In the genomic region with DNA sequence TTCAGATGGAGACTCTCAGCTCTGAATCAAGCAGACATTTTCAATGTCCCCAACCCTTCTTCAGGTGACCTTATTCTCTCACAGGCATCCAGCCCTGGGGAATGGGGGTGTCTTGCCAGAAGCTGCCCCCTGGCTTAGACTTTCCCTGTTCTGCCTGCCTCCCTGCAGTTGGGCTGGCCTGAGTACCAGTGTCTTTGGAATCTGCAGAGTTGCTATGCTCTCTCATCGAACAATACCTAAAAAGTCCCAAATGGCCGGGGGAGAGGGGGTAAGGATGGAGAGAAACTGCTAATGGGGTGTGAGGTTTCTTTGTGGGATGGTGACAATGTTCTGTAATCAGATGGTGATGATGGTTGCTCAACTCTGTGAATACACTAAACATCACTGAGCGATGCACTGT, we compare ENCODE assay signal across 22 cellular contexts. TPM values are rescaled to one million over a fixed set of nuclear protein-coding genes. Genes with fewer than 3 reads are reported as not detected.
DNase-seq lines count a peak whose midpoint lies in the region; ATAC-seq and TF ChIP-seq lines count a peak whose summit lies in the region.
"Had no signal": no experiment of that assay in that cellular context is flagged by ENCODE, and none has a peak within 500 bp of the region (broad histone marks: within the 10 kb centered on the region; RNA-seq: fewer than 3 reads in every experiment).

No MANE protein-coding gene starts in this region.

- DNase-seq in right atrium auricular region (ENCODE audit: low spot score) (peak; percentile 16), heart right ventricle (no peak), endodermal cell (peak; percentile 72), vagina (ENCODE audit: extremely low spot score in 2 of 2) (peak in 1 of 2 donors; percentile 62), AG20443 (ENCODE audit: low spot score) (no peak)
- DNase-seq: ACHN; C1 segment of cervical spinal cord; Calu3; CD4-positive, alpha-beta memory T cell; COR-L47; DMS53; DMS79 treated with DMSO at 0.1 percent for 48 hours; GF-D8; H7; HCEC 1CT had no signal

- H3K4me1 Mint-ChIP-seq in endodermal cell = peaks cover 26% of the 10 kb centered on the region
- H3K4me1 Mint-ChIP-seq: CD4-positive, alpha-beta memory T cell had no signal

- H3K9me3 Mint-ChIP-seq in endodermal cell = no peaks in the 10 kb centered on the region

- no peak for TF ChIP-seq CTCF in right atrium auricular region (IDR thresholded peaks at IDR 0.05)
- no peak for TF ChIP-seq CTCF in heart right ventricle (IDR thresholded peaks at IDR 0.05)
- TF ChIP-seq CTCF in endodermal cell (conservative IDR thresholded peaks at IDR 0.05) = no peak
- TF ChIP-seq CTCF in vagina (IDR thresholded peaks at IDR 0.05) = no peak

- H3K9me3 ChIP-seq in right atrium auricular region = no peaks in the 10 kb centered on the region
- H3K9me3 ChIP-seq in heart right ventricle = no peaks in the 10 kb centered on the region
- H3K9me3 ChIP-seq in endodermal cell (ENCODE audit: control insufficient read depth, low read length) = no peaks in the 10 kb centered on the region
- H3K9me3 ChIP-seq in vagina = no peaks in the 10 kb centered on the region
- H3K9me3 ChIP-seq: A549 had no signal

- H3K4me3 Mint-ChIP-seq in endodermal cell = no peak overlapping the region
- H3K4me3 Mint-ChIP-seq: CD4-positive, alpha-beta memory T cell had no signal

- H3K27me3 ChIP-seq in right atrium auricular region (no peaks in the 10 kb centered on the region), heart right ventricle (peaks cover 0 to 74% (median 51%) of the 10 kb centered on the region in 7 donors), endodermal cell (ENCODE audit: control insufficient read depth, insufficient read depth, low read length, poor library complexity, severe bottlenecking) (no peaks in the 10 kb centered on the region), vagina (no peaks in the 10 kb centered on the region)

- no peak overlapping the region for H3K27ac Mint-ChIP-seq in endodermal cell

- H3K4me1 ChIP-seq in right atrium auricular region (no peaks in the 10 kb centered on the region), heart right ventricle (no peaks in the 10 kb centered on the region), endodermal cell (ENCODE audit: control insufficient read depth, insufficient read depth, low read length) (peaks cover 7% of the 10 kb centered on the region), vagina (no peaks in the 10 kb centered on the region)
- H3K4me1 ChIP-seq: A549 had no signal

- no peak overlapping the region for H3K4me3 ChIP-seq in right atrium auricular region
- H3K4me3 ChIP-seq in heart right ventricle = no peak overlapping the region
- no peak overlapping the region for H3K4me3 ChIP-seq in endodermal cell (ENCODE audit: low read length)
- no peak overlapping the region for H3K4me3 ChIP-seq in vagina
- H3K4me3 ChIP-seq: A549, GM23248 had no signal

- no peak for ATAC-seq in heart right ventricle
- no peak for ATAC-seq in GM21723 (IDR thresholded peaks at IDR 0.05; ENCODE audit: unreplicated experiment)

- no peak for TF ChIP-seq POLR2A in vagina (IDR thresholded peaks at IDR 0.05)

- no peaks in the 10 kb centered on the region for H3K36me3 ChIP-seq in right atrium auricular region
- no peaks in the 10 kb centered on the region for H3K36me3 ChIP-seq in heart right ventricle
- H3K36me3 ChIP-seq in endodermal cell (ENCODE audit: control insufficient read depth, insufficient read depth, low read length) = no peaks in the 10 kb centered on the region
- H3K36me3 ChIP-seq in vagina = no peaks in the 10 kb centered on the region

- intact Hi-C loops in heart right ventricle (cut with DNase I) = loop anchor here in 1 of 10 donors (5.0 kb wide), 1 partner anchor 1519 kb away; no protein-coding TSS in a partner anchor
- intact Hi-C loops in vagina (cut with DNase I) = no loop called here

- no peaks in the 10 kb centered on the region for H3K36me3 Mint-ChIP-seq in endodermal cell (ENCODE audit: low read depth)
- H3K36me3 Mint-ChIP-seq: CD4-positive, alpha-beta memory T cell had no signal

- WGBS in heart right ventricle, 2 donors = 77 to 80% methylated on average over 3 of the region's 3 CpGs
- 82 to 100% methylated on average over 2 to 3 of the region's 3 CpGs for WGBS in endodermal cell (ENCODE audit: insufficient coverage in 1 of 2, insufficient read length in 1 of 2), 2 experiments

- no peak overlapping the region for H3K27ac ChIP-seq in right atrium auricular region
- no peak overlapping the region for H3K27ac ChIP-seq in heart right ventricle
- no peak overlapping the region for H3K27ac ChIP-seq in endodermal cell (ENCODE audit: low read depth, low read length)
- peak overlapping the region; percentile 53 for H3K27ac ChIP-seq in vagina
- H3K27ac ChIP-seq: 22Rv1, A549, GM23248 had no signal

- H3K27me3 Mint-ChIP-seq in endodermal cell (ENCODE audit: insufficient read depth) = no peaks in the 10 kb centered on the region

- H3K9ac ChIP-seq in endodermal cell (ENCODE audit: extremely low read depth, low read length, poor library complexity, severe bottlenecking) = no peak overlapping the region
- H3K9ac ChIP-seq: GM23248 had no signal

RNA-seq across cellular contexts. Expression of gene SLC18A2, which starts 20.6 kb away (rescaled TPM):
- under 1 TPM in 1 of 2 donors, not detected in 1; 0.22 TPM for total RNA-seq in right atrium auricular region
- total RNA-seq in heart right ventricle = under 1 TPM in 9 of 10 donors, not detected in 1; 0.12 to 0.47 (median 0.20) TPM
- under 1 TPM; 0.07 to 0.12 TPM for polyA plus RNA-seq in heart right ventricle
- under 1 TPM; 0.24 TPM for total RNA-seq in endodermal cell
- 0.75 TPM for polyA plus RNA-seq in endodermal cell (2013, experiment 1 of 2)
- polyA plus RNA-seq in endodermal cell (2013, experiment 2 of 2) = 0.37 TPM
- 11.5 TPM for total RNA-seq in vagina
- total RNA-seq: Calu3, Daoy, G401, GM23248 had no signal
- polyA plus RNA-seq: BJ had no signal

Comparison
In these comparisons a context has a peak if more than half of its experiments do, and no peak if none do; other contexts are left out.
1. DNase-seq: peak in right atrium auricular region (single experiment) and endodermal cell (single experiment); none in heart right ventricle (0 of 2) and AG20443 (single experiment).